Comparison of ENCODE assay signal across 8 cellular contexts in the genomic region with DNA sequence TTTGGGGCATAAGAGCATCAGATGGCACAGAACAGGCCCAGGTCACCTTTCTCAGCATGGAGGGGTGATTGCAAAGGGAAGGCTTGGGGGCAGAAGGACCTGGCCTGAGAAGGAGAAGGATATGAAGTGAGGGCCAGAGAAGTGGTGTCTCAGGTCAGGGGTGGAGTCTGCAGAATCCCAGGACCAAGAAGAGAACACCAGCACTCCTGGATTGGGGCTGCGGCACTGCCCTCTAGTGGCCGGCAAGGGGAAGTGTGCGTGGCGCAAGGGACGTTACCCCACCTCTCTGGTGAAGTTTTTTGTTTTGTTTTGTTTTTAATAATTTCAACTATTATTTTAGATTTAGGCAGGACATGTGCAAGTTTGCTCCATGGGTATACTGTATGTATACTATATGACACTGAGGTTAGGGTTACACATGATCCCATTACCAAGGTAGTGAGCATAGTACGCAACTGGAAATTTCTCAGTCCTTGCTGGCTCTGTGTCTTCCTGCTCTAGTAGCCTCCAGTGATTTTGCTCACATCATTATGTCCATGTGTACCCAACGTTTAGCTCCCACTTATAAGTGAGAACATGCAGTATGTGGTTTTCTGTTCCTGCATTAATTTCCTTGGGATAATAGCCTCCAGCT.
A peak's percentile ranks its signal among the peaks of the same experiment; 100 is the strongest.
DNase-seq lines count a peak whose midpoint lies in the region; ATAC-seq and TF ChIP-seq lines count a peak whose summit lies in the region.

No MANE protein-coding gene starts in this region.

- no peaks in the 10 kb centered on the region for H3K36me3 Mint-ChIP-seq in activated T-helper 17 cell treated with anti-CD3 and anti-CD28 coated beads, Interleukin-2, amount 50 U/mL, for 72 hours (ENCODE audit: low read depth)

- peaks cover 18% of the 10 kb centered on the region for H3K9me3 Mint-ChIP-seq in activated T-helper 17 cell treated with anti-CD3 and anti-CD28 coated beads, Interleukin-2, amount 50 U/mL, for 72 hours

- no peak overlapping the region for H3K27ac Mint-ChIP-seq in activated T-helper 17 cell treated with anti-CD3 and anti-CD28 coated beads, Interleukin-2, amount 50 U/mL, for 72 hours

- no peaks in the 10 kb centered on the region for H3K4me1 Mint-ChIP-seq in activated T-helper 17 cell treated with anti-CD3 and anti-CD28 coated beads, Interleukin-2, amount 50 U/mL, for 72 hours

- peak; percentile 87 for ATAC-seq in HG03159 (IDR thresholded peaks at IDR 0.05; ENCODE audit: unreplicated experiment)
- ATAC-seq in activated T-helper 17 cell treated with anti-CD3 and anti-CD28 coated beads, Interleukin-2, amount 50 U/mL, for 72 hours (replicated peaks): no peak

- no peaks in the 10 kb centered on the region for H3K27me3 Mint-ChIP-seq in activated T-helper 17 cell treated with anti-CD3 and anti-CD28 coated beads, Interleukin-2, amount 50 U/mL, for 72 hours

- peak; percentile 54 for TF ChIP-seq CTCF in WI38 (IDR thresholded peaks at IDR 0.05; ENCODE audit: low read depth, low read length)

- H3K4me3 Mint-ChIP-seq in activated T-helper 17 cell treated with anti-CD3 and anti-CD28 coated beads, Interleukin-2, amount 50 U/mL, for 72 hours: no peak overlapping the region

- DNase-seq in EH (ENCODE audit: low read depth): peak; percentile 7
- peak; percentile 18 for DNase-seq in GM19240 (ENCODE audit: insufficient read length, low spot score)
- peak; percentile 2 for DNase-seq in left kidney (ENCODE audit: low read depth, low spot score)
- DNase-seq in SHP77 (lab: John Stamatoyannopoulos, UW): no peak
- no peak for DNase-seq in hippocampal formation (lab: John Stamatoyannopoulos, UW)

- H3K4me3 ChIP-seq in WI38 (ENCODE audit: low read depth, low read length): no peak overlapping the region

Comparison
In these comparisons a context has a peak if more than half of its experiments do, and no peak if none do; other contexts are left out.
1. DNase-seq: peak in EH (single experiment), GM19240 (single experiment) and left kidney (single experiment); none in SHP77 (0 of 2) and hippocampal formation (0 of 2).